In the genomic region with DNA sequence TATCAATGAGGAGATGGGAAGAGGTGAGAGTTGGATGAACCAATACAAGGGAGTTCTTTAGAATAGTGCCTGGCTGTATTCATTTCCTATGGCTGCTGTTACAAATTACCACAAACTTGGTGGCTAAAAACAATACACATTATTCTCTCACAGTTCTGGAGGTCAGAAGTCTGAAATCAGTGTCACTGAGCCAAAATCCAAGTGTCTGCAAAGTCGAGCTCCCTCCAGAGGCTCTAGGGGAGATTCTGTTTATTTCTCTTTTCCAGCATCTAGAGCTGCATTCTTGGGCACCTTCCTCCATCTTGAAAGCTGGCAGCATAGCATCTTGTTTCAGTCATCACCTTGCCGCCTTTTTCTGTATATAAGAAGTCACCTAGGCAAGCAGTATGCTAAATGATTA, we compare ENCODE assay signal across 7 cellular contexts. TPM values are rescaled to one million over a fixed set of nuclear protein-coding genes. Genes with fewer than 3 reads are reported as not detected.
"Had no signal": no experiment of that assay in that cellular context is flagged by ENCODE, and none has a peak within 500 bp of the region (broad histone marks: within the 10 kb centered on the region; RNA-seq: fewer than 3 reads in every experiment).

No MANE protein-coding gene starts in this region.

RNA-seq across cellular contexts. Expression of a gene that starts 55.7 kb away (rescaled TPM):
- total RNA-seq: GM23248, H4, H7, HepG2, HFFc6, HT1080 had no signal
- polyA plus RNA-seq: GM23248, HepG2, IgD-negative memory B cell had no signal
